In the genomic region with DNA sequence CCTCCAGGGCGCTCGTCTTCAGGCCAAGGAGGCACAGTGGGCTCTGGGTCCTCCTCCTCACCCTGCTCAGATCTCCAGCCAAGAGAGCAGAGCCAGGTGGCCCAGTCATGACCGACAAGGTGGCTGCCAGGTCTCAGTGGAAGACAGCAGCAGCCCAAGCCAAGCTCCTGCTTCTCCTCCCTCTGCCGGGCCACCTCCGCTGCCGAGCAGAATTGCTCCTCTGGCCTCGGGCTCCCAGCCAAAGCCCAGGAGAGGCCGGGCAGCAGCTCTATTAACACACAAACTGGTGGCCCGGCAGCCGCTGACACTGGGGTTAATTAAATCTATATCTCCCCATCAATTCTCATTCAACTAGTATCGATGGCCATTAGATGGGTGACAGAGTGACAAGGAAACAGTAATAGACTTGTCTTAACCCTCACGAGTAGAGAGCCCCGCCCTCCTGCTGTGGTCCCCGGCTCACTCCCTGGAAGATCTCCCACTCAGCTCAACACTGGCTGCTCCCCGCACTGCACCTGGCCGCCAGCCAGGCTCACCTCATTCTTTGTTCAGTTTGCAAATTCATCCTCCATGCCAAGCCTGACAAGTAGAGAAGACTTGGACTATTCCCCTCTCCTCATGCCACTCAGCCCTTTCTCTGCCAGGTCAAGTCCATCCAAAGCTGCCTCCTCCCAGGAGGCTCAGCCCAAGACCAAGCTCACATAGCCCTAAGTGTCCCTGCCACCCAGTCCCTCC, we compare ENCODE assay signal across 1 cellular context.
TF ChIP-seq lines count a peak whose summit lies in the region.

No MANE protein-coding gene starts in this region.

TF ChIP-seq in HepG2, 621 proteins besides CTCF, POLR2A, EP300 and RAD21 (continued from another document):
- TF ChIP-seq, protein P1, sequence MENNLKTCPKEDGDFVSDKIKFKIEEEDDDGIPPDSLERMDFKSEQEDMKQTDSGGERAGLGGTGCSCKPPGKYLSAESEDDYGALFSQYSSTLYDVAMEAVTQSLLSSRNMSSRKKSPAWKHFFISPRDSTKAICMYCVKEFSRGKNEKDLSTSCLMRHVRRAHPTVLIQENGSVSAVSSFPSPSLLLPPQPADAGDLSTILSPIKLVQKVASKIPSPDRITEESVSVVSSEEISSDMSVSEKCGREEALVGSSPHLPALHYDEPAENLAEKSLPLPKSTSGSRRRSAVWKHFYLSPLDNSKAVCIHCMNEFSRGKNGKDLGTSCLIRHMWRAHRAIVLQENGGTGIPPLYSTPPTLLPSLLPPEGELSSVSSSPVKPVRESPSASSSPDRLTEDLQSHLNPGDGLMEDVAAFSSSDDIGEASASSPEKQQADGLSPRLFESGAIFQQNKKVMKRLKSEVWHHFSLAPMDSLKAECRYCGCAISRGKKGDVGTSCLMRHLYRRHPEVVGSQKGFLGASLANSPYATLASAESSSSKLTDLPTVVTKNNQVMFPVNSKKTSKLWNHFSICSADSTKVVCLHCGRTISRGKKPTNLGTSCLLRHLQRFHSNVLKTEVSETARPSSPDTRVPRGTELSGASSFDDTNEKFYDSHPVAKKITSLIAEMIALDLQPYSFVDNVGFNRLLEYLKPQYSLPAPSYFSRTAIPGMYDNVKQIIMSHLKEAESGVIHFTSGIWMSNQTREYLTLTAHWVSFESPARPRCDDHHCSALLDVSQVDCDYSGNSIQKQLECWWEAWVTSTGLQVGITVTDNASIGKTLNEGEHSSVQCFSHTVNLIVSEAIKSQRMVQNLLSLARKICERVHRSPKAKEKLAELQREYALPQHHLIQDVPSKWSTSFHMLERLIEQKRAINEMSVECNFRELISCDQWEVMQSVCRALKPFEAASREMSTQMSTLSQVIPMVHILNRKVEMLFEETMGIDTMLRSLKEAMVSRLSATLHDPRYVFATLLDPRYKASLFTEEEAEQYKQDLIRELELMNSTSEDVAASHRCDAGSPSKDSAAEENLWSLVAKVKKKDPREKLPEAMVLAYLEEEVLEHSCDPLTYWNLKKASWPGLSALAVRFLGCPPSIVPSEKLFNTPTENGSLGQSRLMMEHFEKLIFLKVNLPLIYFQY (CRISPR knock-in tag; IDR thresholded peaks at IDR 0.05; ENCODE audit: borderline replicate concordance), result no peak
